ENCODE assay signal across 10 cellular contexts in genomic region chr9:129664664-129665007, GRCh38. TPM values are rescaled to one million over a fixed set of nuclear protein-coding genes. Genes with fewer than 3 reads are reported as not detected.
DNase-seq lines count a peak whose midpoint lies in the region; ATAC-seq and TF ChIP-seq lines count a peak whose summit lies in the region.
"Had no signal": no experiment of that assay in that cellular context is flagged by ENCODE, and none has a peak within 500 bp of the region (broad histone marks: within the 10 kb centered on the region; RNA-seq: fewer than 3 reads in every experiment).

No MANE protein-coding gene starts in this region.

- H3K27me3 Mint-ChIP-seq in WTC11 (ENCODE audit: low read depth) = peaks cover 38% of the 10 kb centered on the region

- H3K4me1 ChIP-seq in GM23248 (ENCODE audit: insufficient read depth) (peaks cover 17% of the 10 kb centered on the region), skeletal muscle tissue (ENCODE audit: control insufficient read depth in 3 of 3, insufficient read depth in 3 of 3, low read length in 3 of 3) (no peaks in the 10 kb centered on the region)

- peak overlapping the region; percentile 80 for H3K4me2 ChIP-seq in GM23248 (ENCODE audit: unreplicated experiment)

- H3K4me3 Mint-ChIP-seq in WTC11 = peak overlapping the region; percentile 68

- H3K36me3 ChIP-seq in GM23248 (ENCODE audit: low read depth) (no peaks in the 10 kb centered on the region), skeletal muscle tissue (ENCODE audit: control insufficient read depth in 3 of 3, insufficient read depth in 3 of 3, low read length in 3 of 3) (no peaks in the 10 kb centered on the region)
- H3K36me3 ChIP-seq: MG63 had no signal

- CTCF ChIA-PET in WTC11 (lab: Charles Lee) = interaction anchor here (0.9 to 2.5 kb wide), 5 partner anchors 18 to 126 kb away, joined by 3 to 6 read pairs (median 4); no protein-coding TSS in a partner anchor

- peak overlapping the region; percentile 72 for H2AFZ ChIP-seq in GM23248

- no peaks in the 10 kb centered on the region for H4K20me1 ChIP-seq in GM23248 (ENCODE audit: insufficient read depth)

- H3K27me3 ChIP-seq in GM23248 (replicated peaks; ENCODE audit: insufficient read depth) (no peaks in the 10 kb centered on the region), skeletal muscle tissue (ENCODE audit: control insufficient read depth in 3 of 3, insufficient read depth in 3 of 3, low read length in 3 of 3) (peaks cover 18 to 30% (median 26%) of the 10 kb centered on the region in 3 donors)
- H3K27me3 ChIP-seq: MG63 had no signal

- H3K9me2 ChIP-seq in GM23248 (ENCODE audit: insufficient read depth) = no peaks in the 10 kb centered on the region

- peaks cover 17% of the 10 kb centered on the region for H3F3A ChIP-seq in GM23248 (ENCODE audit: insufficient read depth)

- no peak for TF ChIP-seq CTCF in WTC11 (IDR thresholded peaks at IDR 0.05)

- H3K4me1 Mint-ChIP-seq in WTC11 = peaks cover 9% of the 10 kb centered on the region

- no peaks in the 10 kb centered on the region for H3K9me3 Mint-ChIP-seq in WTC11

- in situ Hi-C loops in GM23248 (cut with MboI) = no loop called here

- 10 to 13% methylated on average over 13 of the region's 13 CpGs for WGBS in GM23248 (ENCODE audit: low coverage in 1 of 2, low lambda C conversion rate in 2 of 2, missing lambda C conversion rate in 2 of 2), 2 experiments

- H3K36me3 Mint-ChIP-seq in WTC11 = no peaks in the 10 kb centered on the region

- H3K4me3 ChIP-seq in GM23248 (peak overlapping the region; percentile 82), skeletal muscle tissue (ENCODE audit: low read length in 3 of 3) (peak overlapping the region; percentile 31 to 43 (median 41))

- ATAC-seq in WTC11 (peak; percentile 9), left ventricle myocardium superior (peak; percentile 24), GM21423 (IDR thresholded peaks at IDR 0.05; ENCODE audit: unreplicated experiment) (no peak)

- H3K27ac ChIP-seq in GM23248 = peak overlapping the region; percentile 99
- H3K27ac ChIP-seq in skeletal muscle tissue (ENCODE audit: low read depth, low read length) = no peak overlapping the region

- H3K9ac ChIP-seq in GM23248 = peak overlapping the region; percentile 94
- H3K9ac ChIP-seq in skeletal muscle tissue (ENCODE audit: low read depth in 1 of 3, low read length in 3 of 3) = no peak overlapping the region

- H3K27ac Mint-ChIP-seq in WTC11 = no peak overlapping the region

- peaks cover 35% of the 10 kb centered on the region for H3K79me2 ChIP-seq in GM23248 (ENCODE audit: insufficient read depth)

- POLR2A ChIA-PET in WTC11 (lab: Charles Lee) = no interaction called here

- DNase-seq in GM23248 (no peak), WTC11 (ENCODE audit: low spot score) (no peak), left ventricle myocardium superior (no peak), NCI-H2196 treated with DMSO at 0.1 percent for 48 hours (lab: John Stamatoyannopoulos, UW; ENCODE audit: unreplicated experiment) (no peak), HPDE6-E6E7 (ENCODE audit: extremely low spot score) (no peak), NCI-H82 (lab: John Stamatoyannopoulos, UW) (no peak)
- DNase-seq: MG63, midbrain had no signal

- H3K9me3 ChIP-seq in GM23248 (ENCODE audit: low read depth) (no peaks in the 10 kb centered on the region), skeletal muscle tissue (ENCODE audit: control insufficient read depth in 3 of 3, low read length in 3 of 3) (peaks cover 0 to 3% (median 0%) of the 10 kb centered on the region in 3 donors)
- H3K9me3 ChIP-seq: MG63 had no signal

- intact Hi-C loops in left ventricle myocardium superior (cut with micrococcal nuclease) = no loop called here

TF ChIP-seq in WTC11, 78 proteins besides CTCF, POLR2A, EP300 and RAD21:
- peak; percentile 79 for TF ChIP-seq HMGA2 (CRISPR knock-in tag; IDR thresholded peaks at IDR 0.05)
- no peak for TF ChIP-seq CREM (CRISPR knock-in tag; IDR thresholded peaks at IDR 0.05)
- no peak for TF ChIP-seq ATF2 (CRISPR knock-in tag; IDR thresholded peaks at IDR 0.05; ENCODE audit: borderline replicate concordance, low read depth)

RNA-seq across cellular contexts. Expression of gene PRRX2, which starts 0.8 kb away (rescaled TPM):
- total RNA-seq in GM23248 (2014; rRNA removed; shearing (Covaris generic)) = 145 and 169 TPM in 2 replicates
- polyA plus RNA-seq in GM23248 (2016; fragmentation: Nextera tagmentation; extraction: Ambion mirVana) = 137 and 141 TPM in 2 replicates
- total RNA-seq in WTC11 (2021) (6.9 to 10.7 TPM (median 8.2 TPM) in 3 replicates), left ventricle myocardium superior (0.20 TPM), skeletal muscle tissue (3.1 TPM)

RNA-seq across cellular contexts. Expression of gene ASB6, which starts 22.7 kb away (rescaled TPM):
- 22.9 and 24.9 TPM in 2 replicates for total RNA-seq in GM23248 (2014; rRNA removed; shearing (Covaris generic))
- 24.1 and 24.4 TPM in 2 replicates for polyA plus RNA-seq in GM23248 (2016; fragmentation: Nextera tagmentation; extraction: Ambion mirVana)
- total RNA-seq in WTC11 (2021) (19.3 to 20.0 TPM (median 19.7 TPM) in 3 replicates), left ventricle myocardium superior (9.7 TPM), skeletal muscle tissue (4.2 TPM)

RNA-seq across cellular contexts. Expression of gene NTMT1, which starts 38.7 kb away (rescaled TPM):
- total RNA-seq in GM23248 (2014; rRNA removed; shearing (Covaris generic)) = 32.6 and 44.5 TPM in 2 replicates
- 115 TPM in 2 replicates for polyA plus RNA-seq in GM23248 (2016; fragmentation: Nextera tagmentation; extraction: Ambion mirVana)
- total RNA-seq in WTC11 (2021) (55.4 to 71.1 TPM (median 58.1 TPM) in 3 replicates), left ventricle myocardium superior (66.5 TPM), skeletal muscle tissue (18.8 TPM)

RNA-seq across cellular contexts. Expression of gene C9orf50, which starts 43.7 kb away (rescaled TPM):
- total RNA-seq in GM23248 (2014; rRNA removed; shearing (Covaris generic)) = 0.32 TPM in 1 of 2 replicates, not detected in the other
- polyA plus RNA-seq in GM23248 (2016; fragmentation: Nextera tagmentation; extraction: Ambion mirVana) = 0.23 and 0.56 TPM in 2 replicates
- total RNA-seq in WTC11 (2021) (0.11 TPM in 1 of 3 replicates, not detected in the others), left ventricle myocardium superior (not detected), skeletal muscle tissue (not detected)

Comparison
In these comparisons a context has a peak if more than half of its experiments do, and no peak if none do; other contexts are left out.
1. RNA of gene PRRX2, which starts 0.8 kb away (total RNA-seq): 145 to 169 TPM in GM23248; 6.9 to 10.7 TPM in WTC11, 3.1 TPM in skeletal muscle tissue (single experiment) and 0.20 TPM in left ventricle myocardium superior (single experiment); every median in the first group is over 10 times any median in the second.